In genomic region chr9:17614246-17614645, GRCh38 we compare ENCODE assay signal across 30 cellular contexts. TPM values are rescaled to one million over a fixed set of nuclear protein-coding genes. Genes with fewer than 3 reads are reported as not detected.
"Had no signal": no experiment of that assay in that cellular context is flagged by ENCODE, and none has a peak within 500 bp of the region (broad histone marks: within the 10 kb centered on the region; RNA-seq: fewer than 3 reads in every experiment).

No MANE protein-coding gene starts in this region.

- ATAC-seq: esophagus mucosa; foreskin keratinocyte; gastroesophageal sphincter; heart right ventricle; left cardiac atrium; left lung; naive thymus-derived CD4-positive, alpha-beta T cell; psoas muscle; right cardiac atrium; stimulated activated effector memory CD8-positive, alpha-beta T cell treated with anti-CD3 and anti-CD28 coated beads, Interleukin-12 subunit alpha, Interleukin-12 subunit beta, amount 100 ng/mL, for 72 hours; stimulated activated naive CD8-positive, alpha-beta T cell treated with anti-CD3 and anti-CD28 coated beads, Interleukin-15, Interleukin-2, amounts not matched to agents 100 U/mL and 50 U/mL, for 24 hours; upper lobe of right lung had no signal

- H3K4me1 Mint-ChIP-seq: endodermal cell; naive thymus-derived CD4-positive, alpha-beta T cell; nephron; stimulated activated effector memory CD8-positive, alpha-beta T cell treated with anti-CD3 and anti-CD28 coated beads, Interleukin-12 subunit alpha, Interleukin-12 subunit beta, amount 100 ng/mL, for 72 hours had no signal

- DNase-seq: colonic mucosa; effector CD8-positive, alpha-beta T cell; endodermal cell; glutamatergic neuron; heart right ventricle; left cardiac atrium; left lung; naive thymus-derived CD4-positive, alpha-beta T cell; occipital lobe; ovary; posterior cingulate gyrus; psoas muscle; right cardiac atrium; sigmoid colon; stimulated activated CD4-positive, alpha-beta T cell treated with anti-CD3 and anti-CD28 coated beads, Interleukin-2, amount 100 ng/mL, for 24 hours; stimulated activated CD4-positive, alpha-beta T cell treated with anti-CD3 and anti-CD28 coated beads, Interleukin-4, amount 100 ng/mL, for 24 hours; stimulated activated naive CD8-positive, alpha-beta T cell treated with anti-CD3 and anti-CD28 coated beads, Interleukin-15, Interleukin-2, amounts not matched to agents 100 U/mL and 50 U/mL, for 24 hours; upper lobe of right lung had no signal

- H3K27me3 Mint-ChIP-seq: dendritic cell treated with granulocyte-macrophage colony-stimulating factor and Interleukin-4, amounts not matched to agents 40 ng/mL and 50 ng/mL, for 4 days; naive thymus-derived CD4-positive, alpha-beta T cell had no signal

- H3K36me3 Mint-ChIP-seq: naive thymus-derived CD4-positive, alpha-beta T cell; stimulated activated effector memory CD8-positive, alpha-beta T cell treated with anti-CD3 and anti-CD28 coated beads, Interleukin-12 subunit alpha, Interleukin-12 subunit beta, amount 100 ng/mL, for 72 hours had no signal

- H3K27ac Mint-ChIP-seq: dendritic cell treated with granulocyte-macrophage colony-stimulating factor and Interleukin-4, amounts not matched to agents 40 ng/mL and 50 ng/mL, for 4 days; endodermal cell; naive thymus-derived CD4-positive, alpha-beta T cell; nephron; stimulated activated effector memory CD8-positive, alpha-beta T cell treated with anti-CD3 and anti-CD28 coated beads, Interleukin-12 subunit alpha, Interleukin-12 subunit beta, amount 100 ng/mL, for 72 hours had no signal

- H3K4me3 Mint-ChIP-seq: dendritic cell treated with granulocyte-macrophage colony-stimulating factor and Interleukin-4, amounts not matched to agents 40 ng/mL and 50 ng/mL, for 4 days; endodermal cell; naive thymus-derived CD4-positive, alpha-beta T cell; nephron; stimulated activated effector memory CD8-positive, alpha-beta T cell treated with anti-CD3 and anti-CD28 coated beads, Interleukin-12 subunit alpha, Interleukin-12 subunit beta, amount 100 ng/mL, for 72 hours had no signal

- H3K9me3 Mint-ChIP-seq: dendritic cell treated with granulocyte-macrophage colony-stimulating factor and Interleukin-4, amounts not matched to agents 40 ng/mL and 50 ng/mL, for 4 days; endodermal cell; nephron had no signal

RNA-seq across cellular contexts. Expression of gene SH3GL2, which starts 35.4 kb away (rescaled TPM):
- total RNA-seq: esophagus mucosa; foreskin keratinocyte; lower leg skin; lung microvascular endothelial cell; naive thymus-derived CD4-positive, alpha-beta T cell; psoas muscle; thoracic aorta; tibial nerve; vagina had no signal
- polyA plus RNA-seq: fibroblast of lung; naive thymus-derived CD4-positive, alpha-beta T cell had no signal
